In genomic region chr11:123577081-123577598, GRCh38 we compare ENCODE assay signal across 8 cellular contexts.
DNase-seq lines count a peak whose midpoint lies in the region; ATAC-seq and TF ChIP-seq lines count a peak whose summit lies in the region.

No MANE protein-coding gene starts in this region.

- no peak overlapping the region for H3K4me3 ChIP-seq in tibial artery

- TF ChIP-seq CTCF in tibial artery (IDR thresholded peaks at IDR 0.05): peak; percentile 71 to 83

- peaks cover 0 to 41% of the 10 kb centered on the region in 2 donors for H3K27me3 ChIP-seq in tibial artery

- intact Hi-C loops in tibial artery (cut with DNase I; ENCODE audit: low total_unique reads): no loop called here

- no peaks in the 10 kb centered on the region for H3K36me3 ChIP-seq in tibial artery

- no peak overlapping the region for H3K27ac ChIP-seq in tibial artery

- ATAC-seq in GM18502 (IDR thresholded peaks at IDR 0.05; ENCODE audit: poor library complexity, unreplicated experiment): peak; percentile 76
- ATAC-seq in HG03354 (IDR thresholded peaks at IDR 0.05; ENCODE audit: poor library complexity, severe bottlenecking, unreplicated experiment): peak; percentile 72

- H3K4me1 ChIP-seq in tibial artery: no peaks in the 10 kb centered on the region

- H3K9me3 ChIP-seq in tibial artery: no peaks in the 10 kb centered on the region

- DNase-seq in AG08395 (ENCODE audit: low spot score) (peak; percentile 77), RPMI7951 (ENCODE audit: low read depth) (peak; percentile 49), activated gamma-delta T cell (lab: John Stamatoyannopoulos, UW) (peak; percentile 18), fibroblast of the conjunctiva (ENCODE audit: low read depth) (peak; percentile 18), occipital lobe (lab: John Stamatoyannopoulos, UW) (peak; percentile 68), tibial artery (peak in 1 of 2 donors; percentile 51)
